ENCODE assay signal across 9 cellular contexts in the genomic region with DNA sequence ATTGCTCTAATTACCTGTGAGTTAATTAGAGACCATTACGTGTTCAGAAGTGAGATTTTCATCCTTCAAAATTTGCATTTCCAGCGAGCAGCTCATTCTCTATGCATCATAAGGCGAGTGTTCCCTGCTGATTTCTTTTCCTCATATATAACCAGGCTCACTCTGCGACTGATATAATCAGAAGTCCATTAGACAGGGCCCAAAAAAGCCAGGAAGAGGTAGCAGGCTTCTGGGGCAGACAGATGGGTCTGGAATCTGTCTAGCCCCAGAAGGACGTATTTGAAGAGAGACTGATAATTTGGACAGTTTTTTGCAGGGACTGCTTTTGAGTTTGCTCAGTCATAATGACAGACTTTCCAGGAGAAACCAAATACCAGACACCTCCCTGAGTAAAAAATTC.
"Had no signal": no experiment of that assay in that cellular context is flagged by ENCODE, and none has a peak within 500 bp of the region (broad histone marks: within the 10 kb centered on the region; RNA-seq: fewer than 3 reads in every experiment).

No MANE protein-coding gene starts in this region.

- H3K9ac ChIP-seq: GM23248 had no signal

- H3K9me3 ChIP-seq: HAP-1 had no signal

- H2AFZ ChIP-seq: GM23248 had no signal

- ATAC-seq: HCT116, K562 had no signal

- H3K36me3 ChIP-seq: HAP-1 had no signal

- H3K4me1 ChIP-seq: HAP-1 had no signal

- H3K27ac ChIP-seq: GM23248 had no signal

- DNase-seq: GM23248, GOT3, H7, HFFc6, IMR-90, KG1 had no signal

- H3K4me3 Mint-ChIP-seq: HFFc6 had no signal

- H3K27ac Mint-ChIP-seq: HFFc6 had no signal

- H3K4me3 ChIP-seq: GM23248, HAP-1, K562 had no signal
